In the genomic region with DNA sequence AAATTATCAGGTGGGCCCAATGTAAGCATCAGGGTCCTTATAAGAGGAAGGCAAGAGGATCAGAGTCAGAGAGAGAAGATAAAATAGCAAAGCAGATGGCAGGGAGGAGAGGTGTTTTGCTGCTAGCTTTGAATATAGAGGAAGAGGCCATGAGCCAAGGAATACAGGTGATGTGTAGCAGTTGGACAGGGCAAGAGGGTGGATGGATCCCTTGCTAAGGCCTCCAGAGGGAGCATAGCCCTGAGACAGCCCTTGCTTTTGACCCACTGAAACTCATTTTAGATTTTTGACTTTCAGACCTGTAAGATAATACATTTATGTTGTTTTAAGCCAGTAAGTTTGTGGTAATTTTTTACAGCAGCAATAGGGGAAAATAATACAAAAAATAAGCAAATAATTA, we compare ENCODE assay signal across 7 cellular contexts.
"Had no signal": no experiment of that assay in that cellular context is flagged by ENCODE, and none has a peak within 500 bp of the region (broad histone marks: within the 10 kb centered on the region; RNA-seq: fewer than 3 reads in every experiment).

No MANE protein-coding gene starts in this region.

- H3K4me3 Mint-ChIP-seq: GM23338, H9 had no signal

- H3K4me1 Mint-ChIP-seq: GM23338 had no signal

- H3K4me2 ChIP-seq: GM23338 had no signal

- H3K4me3 ChIP-seq: GM23338 had no signal

- H3K27ac Mint-ChIP-seq: GM23338 had no signal

- ATAC-seq: GM23338 had no signal

- DNase-seq: H9, HCEC 1CT, IMR-90 had no signal

- FAIRE-seq: H1, H54, HTR-8/SVneo had no signal

- H2AFZ ChIP-seq: GM23338 had no signal
